In the genomic region with DNA sequence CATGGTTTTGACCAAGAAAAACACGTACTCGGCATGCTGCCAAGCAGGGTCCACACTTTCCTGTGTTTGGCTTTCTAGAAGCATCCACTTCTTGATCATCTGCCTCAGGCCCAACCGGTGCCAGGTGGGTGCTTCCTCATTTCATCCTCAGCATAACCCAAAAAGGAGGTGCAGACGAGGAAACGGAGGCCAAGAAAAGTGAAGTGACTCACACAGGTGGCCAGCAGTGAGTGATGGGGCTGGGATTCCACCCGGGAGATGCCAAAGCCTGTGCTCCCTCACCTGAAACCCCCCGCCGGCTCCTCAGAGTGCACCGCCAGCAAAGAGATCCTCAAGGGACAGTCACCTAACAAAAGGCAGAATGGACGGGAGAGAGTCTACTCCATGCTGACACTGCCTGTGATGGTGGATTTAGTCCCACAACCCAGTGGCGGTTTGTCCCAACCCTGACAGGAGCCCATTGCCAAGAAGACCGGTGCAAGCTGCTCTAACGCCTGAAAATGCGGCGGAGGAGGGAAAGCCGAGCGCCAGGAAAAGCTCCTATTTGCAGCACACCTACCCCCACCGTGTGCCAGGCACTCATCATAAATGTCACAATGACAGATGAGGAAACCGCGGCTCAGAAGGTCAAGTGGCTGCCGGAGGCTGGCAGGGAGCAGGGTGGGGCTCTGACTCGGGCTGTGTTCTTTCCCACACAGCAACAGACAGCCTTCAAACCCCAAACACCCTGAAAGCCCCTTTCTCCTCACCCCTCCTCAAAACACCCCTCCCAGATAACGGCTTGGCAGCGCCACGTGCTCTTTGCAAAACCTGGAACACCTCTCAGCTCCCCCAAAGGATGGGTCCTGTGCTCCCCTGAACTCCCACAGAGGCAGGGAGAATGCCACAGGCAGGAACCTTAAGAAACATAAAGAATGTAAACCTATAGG, we compare ENCODE assay signal across 13 cellular contexts. TPM values are rescaled to one million over a fixed set of nuclear protein-coding genes. Genes with fewer than 3 reads are reported as not detected.
DNase-seq lines count a peak whose midpoint lies in the region; ATAC-seq and TF ChIP-seq lines count a peak whose summit lies in the region.
"Had no signal": no experiment of that assay in that cellular context is flagged by ENCODE, and none has a peak within 500 bp of the region (broad histone marks: within the 10 kb centered on the region; RNA-seq: fewer than 3 reads in every experiment).

No MANE protein-coding gene starts in this region.

- no peaks in the 10 kb centered on the region for H4K20me1 ChIP-seq in SK-N-SH (ENCODE audit: insufficient read depth)

- no peak overlapping the region for H3K4me2 ChIP-seq in SK-N-SH
- H3K4me2 ChIP-seq: KMS-11 had no signal

- no peak for TF ChIP-seq EP300 in SK-N-SH (IDR thresholded peaks at IDR 0.05; ENCODE audit: borderline replicate concordance in 1 of 2, low read depth in 1 of 2, low read length in 1 of 2)

- H3K27me3 Mint-ChIP-seq in activated CD4-positive, alpha-beta T cell treated with anti-CD3 and anti-CD28 coated beads, Interleukin-2, amount 10 ng/mL, durations not matched to agents 24 days and 14 days: no peaks in the 10 kb centered on the region

- no peak overlapping the region for H2AFZ ChIP-seq in SK-N-SH (ENCODE audit: low read depth)

- H3K4me3 Mint-ChIP-seq in activated CD4-positive, alpha-beta T cell treated with anti-CD3 and anti-CD28 coated beads, Interleukin-2, amount 10 ng/mL, durations not matched to agents 24 days and 14 days: peak overlapping the region; percentile 86
- H3K4me3 Mint-ChIP-seq: activated B cell treated with CpG ODN at 0.5 μM for 24 hours, HFFc6 had no signal

- TF ChIP-seq CTCF in SK-N-SH (IDR thresholded peaks at IDR 0.05): no peak

- ATAC-seq in HG03135 (IDR thresholded peaks at IDR 0.05; ENCODE audit: unreplicated experiment): no peak

- no peaks in the 10 kb centered on the region for H3F3A ChIP-seq in SK-N-SH (replicated peaks; ENCODE audit: insufficient read depth)

- DNase-seq in NCI-H345 (lab: John Stamatoyannopoulos, UW) (peak; percentile 16), NCI-H345 treated with DMSO at 0.1 percent for 48 hours (lab: John Stamatoyannopoulos, UW; ENCODE audit: unreplicated experiment) (no peak), caudate nucleus (lab: John Stamatoyannopoulos, UW) (peak in 9 of 61 donors; percentile 32 to 53 (median 42)), SK-N-SH (no peak), NCI-H2227 (lab: John Stamatoyannopoulos, UW; ENCODE audit: unreplicated experiment) (no peak)
- DNase-seq in activated CD4-positive, alpha-beta T cell treated with anti-CD3 and anti-CD28 coated beads, Interleukin-2, amount 10 ng/mL, durations not matched to agents 24 days and 14 days: peak; percentile 82
- peak; percentile 67 for DNase-seq in stimulated activated CD8-positive, alpha-beta memory T cell treated with anti-CD3 and anti-CD28 coated beads, Interleukin-4, amount 100 ng/mL, for 48 hours
- DNase-seq: activated B cell treated with CpG ODN at 0.5 μM for 24 hours, HFFc6, mammary epithelial cell, NCI-H226 had no signal

- H3K79me2 ChIP-seq in SK-N-SH (ENCODE audit: insufficient read depth): no peaks in the 10 kb centered on the region

- H3K4me1 Mint-ChIP-seq in activated CD4-positive, alpha-beta T cell treated with anti-CD3 and anti-CD28 coated beads, Interleukin-2, amount 10 ng/mL, durations not matched to agents 24 days and 14 days: peaks cover 89% of the 10 kb centered on the region
- H3K4me1 Mint-ChIP-seq: activated B cell treated with CpG ODN at 0.5 μM for 24 hours had no signal

- H3K27me3 ChIP-seq in SK-N-SH (ENCODE audit: insufficient read depth): peaks cover 86% of the 10 kb centered on the region

- no peak for TF ChIP-seq RAD21 in SK-N-SH (IDR thresholded peaks at IDR 0.05; ENCODE audit: low read length)

- H3K4me1 ChIP-seq in SK-N-SH (ENCODE audit: control insufficient read depth in 1 of 2, insufficient read depth in 2 of 2, low read depth in 1 of 2, low read length in 1 of 2): no peaks in the 10 kb centered on the region

- H3K27ac ChIP-seq in caudate nucleus (ENCODE audit: low read depth, low read length): peak overlapping the region; percentile 68
- H3K27ac ChIP-seq in SK-N-SH (ENCODE audit: low read depth in 2 of 2, low read length in 1 of 2): no peak overlapping the region
- H3K27ac ChIP-seq: KMS-11 had no signal

- intact Hi-C loops in activated CD4-positive, alpha-beta T cell treated with anti-CD3 and anti-CD28 coated beads, Interleukin-2, amount 10 ng/mL, durations not matched to agents 24 days and 14 days (cut with micrococcal nuclease): loop anchor here (1.0 kb wide), 1 partner anchor 10 kb away; no protein-coding TSS in a partner anchor

- WGBS in SK-N-SH (ENCODE audit: low lambda C conversion rate): 16% methylated on average over 23 of the region's 25 CpGs

- POLR2A ChIA-PET in SK-N-SH (lab: Yijun Ruan, JAX): no interaction called here

- H3K9ac ChIP-seq in SK-N-SH: no peak overlapping the region
- H3K9ac ChIP-seq: KMS-11 had no signal

- no peaks in the 10 kb centered on the region for H3K9me3 ChIP-seq in SK-N-SH

- no peaks in the 10 kb centered on the region for H3K36me3 ChIP-seq in SK-N-SH (replicated peaks in 1 of 2; ENCODE audit: control insufficient read depth in 1 of 2, insufficient read depth in 2 of 2, low read length in 1 of 2)

- CTCF ChIA-PET in SK-N-SH (lab: Yijun Ruan, JAX): no interaction called here

- H3K9me2 ChIP-seq in SK-N-SH: no peaks in the 10 kb centered on the region

- peak overlapping the region; percentile 94 for H3K27ac Mint-ChIP-seq in activated CD4-positive, alpha-beta T cell treated with anti-CD3 and anti-CD28 coated beads, Interleukin-2, amount 10 ng/mL, durations not matched to agents 24 days and 14 days
- H3K27ac Mint-ChIP-seq: activated B cell treated with CpG ODN at 0.5 μM for 24 hours, HFFc6 had no signal

- peaks cover 62% of the 10 kb centered on the region for H3K36me3 Mint-ChIP-seq in activated CD4-positive, alpha-beta T cell treated with anti-CD3 and anti-CD28 coated beads, Interleukin-2, amount 10 ng/mL, durations not matched to agents 24 days and 14 days (ENCODE audit: low read depth)

- H3K9me3 Mint-ChIP-seq in activated CD4-positive, alpha-beta T cell treated with anti-CD3 and anti-CD28 coated beads, Interleukin-2, amount 10 ng/mL, durations not matched to agents 24 days and 14 days: no peaks in the 10 kb centered on the region
- H3K9me3 Mint-ChIP-seq: activated B cell treated with CpG ODN at 0.5 μM for 24 hours, HFFc6 had no signal

- no peak overlapping the region for H3K4me3 ChIP-seq in SK-N-SH (ENCODE audit: low read depth in 2 of 2, low read length in 1 of 2)

TF ChIP-seq in SK-N-SH, 30 proteins besides CTCF, POLR2A, EP300 and RAD21:
- no peak for TF ChIP-seq FOSL2 (IDR thresholded peaks at IDR 0.05; ENCODE audit: borderline replicate concordance, low read depth)
- TF ChIP-seq RXRA (IDR thresholded peaks at IDR 0.05; ENCODE audit: borderline replicate concordance, low read depth): no peak
- no peak for TF ChIP-seq RFX5 (IDR thresholded peaks at IDR 0.05; ENCODE audit: low read length)
- TF ChIP-seq, protein P1, sequence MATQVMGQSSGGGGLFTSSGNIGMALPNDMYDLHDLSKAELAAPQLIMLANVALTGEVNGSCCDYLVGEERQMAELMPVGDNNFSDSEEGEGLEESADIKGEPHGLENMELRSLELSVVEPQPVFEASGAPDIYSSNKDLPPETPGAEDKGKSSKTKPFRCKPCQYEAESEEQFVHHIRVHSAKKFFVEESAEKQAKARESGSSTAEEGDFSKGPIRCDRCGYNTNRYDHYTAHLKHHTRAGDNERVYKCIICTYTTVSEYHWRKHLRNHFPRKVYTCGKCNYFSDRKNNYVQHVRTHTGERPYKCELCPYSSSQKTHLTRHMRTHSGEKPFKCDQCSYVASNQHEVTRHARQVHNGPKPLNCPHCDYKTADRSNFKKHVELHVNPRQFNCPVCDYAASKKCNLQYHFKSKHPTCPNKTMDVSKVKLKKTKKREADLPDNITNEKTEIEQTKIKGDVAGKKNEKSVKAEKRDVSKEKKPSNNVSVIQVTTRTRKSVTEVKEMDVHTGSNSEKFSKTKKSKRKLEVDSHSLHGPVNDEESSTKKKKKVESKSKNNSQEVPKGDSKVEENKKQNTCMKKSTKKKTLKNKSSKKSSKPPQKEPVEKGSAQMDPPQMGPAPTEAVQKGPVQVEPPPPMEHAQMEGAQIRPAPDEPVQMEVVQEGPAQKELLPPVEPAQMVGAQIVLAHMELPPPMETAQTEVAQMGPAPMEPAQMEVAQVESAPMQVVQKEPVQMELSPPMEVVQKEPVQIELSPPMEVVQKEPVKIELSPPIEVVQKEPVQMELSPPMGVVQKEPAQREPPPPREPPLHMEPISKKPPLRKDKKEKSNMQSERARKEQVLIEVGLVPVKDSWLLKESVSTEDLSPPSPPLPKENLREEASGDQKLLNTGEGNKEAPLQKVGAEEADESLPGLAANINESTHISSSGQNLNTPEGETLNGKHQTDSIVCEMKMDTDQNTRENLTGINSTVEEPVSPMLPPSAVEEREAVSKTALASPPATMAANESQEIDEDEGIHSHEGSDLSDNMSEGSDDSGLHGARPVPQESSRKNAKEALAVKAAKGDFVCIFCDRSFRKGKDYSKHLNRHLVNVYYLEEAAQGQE (IDR thresholded peaks at IDR 0.05; ENCODE audit: low read depth, low read length): no peak
- TF ChIP-seq TEAD4 (IDR thresholded peaks at IDR 0.05; ENCODE audit: borderline replicate concordance, insufficient read depth): no peak
TF ChIP-seq in SK-N-SH: peak in this region for 0.

RNA-seq across cellular contexts. Expression of a gene that starts 18.8 kb away (rescaled TPM):
- 48.2 and 48.5 TPM in 2 replicates for total RNA-seq in activated CD4-positive, alpha-beta T cell treated with anti-CD3 and anti-CD28 coated beads, Interleukin-2, amount 10 ng/mL, durations not matched to agents 24 days and 14 days
- polyA plus RNA-seq in SK-N-SH (2012; rRNA removed): not detected in 2 replicates
- polyA plus RNA-seq in SK-N-SH (2012; cell fraction: cytosol; rRNA removed): not detected in 2 replicates
- polyA plus RNA-seq in SK-N-SH (2012; cell fraction: nucleus; rRNA removed): not detected in 2 replicates

Comparison
In these comparisons a context has a peak if more than half of its experiments do, and no peak if none do; other contexts are left out.
1. DNase-seq: peak in NCI-H345 (single experiment), activated CD4-positive, alpha-beta T cell treated with anti-CD3 and anti-CD28 coated beads, Interleukin-2, amount 10 ng/mL, durations not matched to agents 24 days and 14 days (single experiment) and stimulated activated CD8-positive, alpha-beta memory T cell treated with anti-CD3 and anti-CD28 coated beads, Interleukin-4, amount 100 ng/mL, for 48 hours (single experiment); none in NCI-H345 treated with DMSO at 0.1 percent for 48 hours (single experiment), SK-N-SH (single experiment) and NCI-H2227 (single experiment).